8 cellular contexts compared by ENCODE assay signal in genomic region chr15:72272213-72272996, GRCh38. TPM values are rescaled to one million over a fixed set of nuclear protein-coding genes. Genes with fewer than 3 reads are reported as not detected.
A peak's percentile ranks its signal among the peaks of the same experiment; 100 is the strongest.
DNase-seq lines count a peak whose midpoint lies in the region; TF ChIP-seq lines count a peak whose summit lies in the region.

TSS of gene PARP6 (minus strand) at chr15:72272554. CDS start at chr15:72267477, 5,077 bp downstream.

- H3K36me3 Mint-ChIP-seq in neural progenitor cell = peaks cover 7% of the 10 kb centered on the region

- DNase-seq in G401 (ENCODE audit: low spot score) = peak; percentile 98
- peak; percentile 98 for DNase-seq in H7
- peak; percentile 100 for DNase-seq in MG63
- peak; percentile 77 for DNase-seq in SIG-M5 (lab: John Stamatoyannopoulos, UW)
- DNase-seq in activated gamma-delta T cell treated with anti-CD3 and anti-CD28 coated beads, Interleukin-2, amount 50 U/mL, for 16 hours (ENCODE audit: low read depth) = peak; percentile 98
- DNase-seq in foreskin fibroblast = peak; percentile 98 to 99
- DNase-seq in neural progenitor cell (ENCODE audit: low spot score) = peak; percentile 96
- peak; percentile 97 for DNase-seq in stromal cell of bone marrow (ENCODE audit: low read depth)

- peak within 1 kb of the TSS; percentile 94 for H3K4me3 Mint-ChIP-seq in neural progenitor cell

- peaks cover 8% of the 10 kb centered on the region for H4K20me1 ChIP-seq in neural progenitor cell (ENCODE audit: low read depth)

- H3K79me2 ChIP-seq in neural progenitor cell (ENCODE audit: low read depth) = peaks cover 21% of the 10 kb centered on the region

- H2AFZ ChIP-seq in neural progenitor cell (replicated peaks) = peak within 1 kb of the TSS; percentile 93

- H3K27me3 Mint-ChIP-seq in neural progenitor cell (ENCODE audit: insufficient read depth, low read depth) = peaks cover 5% of the 10 kb centered on the region

- peaks cover 26% of the 10 kb centered on the region for H3K4me1 Mint-ChIP-seq in neural progenitor cell

- H3K9me3 Mint-ChIP-seq in neural progenitor cell = no peaks in the 10 kb centered on the region

- peak within 1 kb of the TSS; percentile 36 for H3K27ac Mint-ChIP-seq in neural progenitor cell

- peaks cover 14% of the 10 kb centered on the region for H3F3A ChIP-seq in neural progenitor cell (ENCODE audit: low read depth)

- H3K27ac ChIP-seq in neural progenitor cell = no peak within 1 kb of the TSS

- in situ Hi-C loops in G401 (cut with HindIII; ENCODE audit: low sequenced_read_pairs) = no loop called here

- H3K9me3 ChIP-seq in MG63 = no peaks in the 10 kb centered on the region
- H3K9me3 ChIP-seq in neural progenitor cell (ENCODE audit: low read depth) = no peaks in the 10 kb centered on the region

- TF ChIP-seq CTCF in foreskin fibroblast (IDR thresholded peaks at IDR 0.05; ENCODE audit: low read depth, low read length) (peak; percentile 63), neural progenitor cell (IDR thresholded peaks at IDR 0.05) (peak; percentile 64)

- peak within 1 kb of the TSS; percentile 96 for H3K4me2 ChIP-seq in neural progenitor cell

- H3K9ac ChIP-seq in neural progenitor cell = peak within 1 kb of the TSS; percentile 65

- peaks cover 9% of the 10 kb centered on the region for H3K4me1 ChIP-seq in neural progenitor cell

- peak within 1 kb of the TSS; percentile 86 for H3K4me3 ChIP-seq in H7 (ENCODE audit: insufficient read depth, low read depth, low read length)
- peak within 1 kb of the TSS; percentile 94 for H3K4me3 ChIP-seq in MG63
- H3K4me3 ChIP-seq in foreskin fibroblast (ENCODE audit: low read depth in 1 of 2, low read length in 2 of 2) = peak within 1 kb of the TSS; percentile 84 to 86
- H3K4me3 ChIP-seq in neural progenitor cell = peak within 1 kb of the TSS; percentile 97

- peaks cover 4% of the 10 kb centered on the region; the same call in 1 of the 2 replicates for H3K27me3 ChIP-seq in H7 (ENCODE audit: control insufficient read depth, insufficient read depth, low read length)
- no peaks in the 10 kb centered on the region for H3K27me3 ChIP-seq in MG63
- H3K27me3 ChIP-seq in neural progenitor cell = peaks cover 25% of the 10 kb centered on the region

- peaks cover 5% of the 10 kb centered on the region for H3K36me3 ChIP-seq in H7 (replicated peaks; ENCODE audit: control insufficient read depth, insufficient read depth, low read length)
- peaks cover 39% of the 10 kb centered on the region for H3K36me3 ChIP-seq in MG63
- H3K36me3 ChIP-seq in neural progenitor cell = no peaks in the 10 kb centered on the region

RNA-seq across cellular contexts. Expression of gene PARP6, which starts in this region (rescaled TPM):
- total RNA-seq in G401 (2014; rRNA removed; shearing (Covaris generic)) = 14.6 and 30.4 TPM in 2 replicates
- 24.8 and 28.8 TPM in 2 replicates for total RNA-seq in H7 (2014; rRNA removed; shearing (Covaris generic))
- 16.3 and 28.4 TPM in 2 replicates for total RNA-seq in MG63 (2014; rRNA removed; shearing (Covaris generic); ENCODE audit: low replicate concordance)
- total RNA-seq in neural progenitor cell (ENCODE audit: low replicate concordance) = 34.3 and 38.6 TPM in 2 replicates
